ENCODE assay signal across 8 cellular contexts in genomic region chr1:172359531-172359991, GRCh38.
A peak's percentile ranks its signal among the peaks of the same experiment; 100 is the strongest.
DNase-seq lines count a peak whose midpoint lies in the region; ATAC-seq and TF ChIP-seq lines count a peak whose summit lies in the region.

No MANE protein-coding gene starts in this region.

- peak overlapping the region; percentile 86 to 88 for H3K27ac ChIP-seq in mucosa of rectum (ENCODE audit: low read depth in 2 of 2, low read length in 2 of 2)

- H3K4me1 ChIP-seq in Caco-2 (peaks cover 77% of the 10 kb centered on the region), mucosa of rectum (ENCODE audit: control insufficient read depth in 2 of 2, insufficient read depth in 2 of 2, low read length in 2 of 2) (peaks cover 35 to 41% of the 10 kb centered on the region in 2 donors)

- intact Hi-C loops in Caco-2 (cut with micrococcal nuclease; ENCODE audit: unreplicated experiment), result no loop called here

- no peaks in the 10 kb centered on the region for H3K9me3 Mint-ChIP-seq in Caco-2 (ENCODE audit: unreplicated experiment)

- POLR2A ChIA-PET in Caco-2 (lab: Charles Lee), result no interaction called here

- no peak overlapping the region for H3K27ac Mint-ChIP-seq in Caco-2 (ENCODE audit: unreplicated experiment)

- CTCF ChIA-PET in Caco-2 (lab: Charles Lee), result interaction anchor here (0.6 kb wide), 1 partner anchor 176 kb away, joined by 3 read pairs; no protein-coding TSS in a partner anchor

- H3K36me3 ChIP-seq in Caco-2 (ENCODE audit: control insufficient read depth, insufficient read depth, low read length) (no peaks in the 10 kb centered on the region), mucosa of rectum (ENCODE audit: control insufficient read depth in 2 of 2, insufficient read depth in 2 of 2, low read length in 2 of 2) (no peaks in the 10 kb centered on the region)

- no peak overlapping the region for H3K4me3 ChIP-seq in Caco-2 (ENCODE audit: low read depth, low read length)
- peak overlapping the region; percentile 32 to 46 for H3K4me3 ChIP-seq in mucosa of rectum (ENCODE audit: low read length in 2 of 2)

- H3K9me3 ChIP-seq in Caco-2 (no peaks in the 10 kb centered on the region; the same call in 1 of the 2 replicates), mucosa of rectum (ENCODE audit: control insufficient read depth in 2 of 2, low read length in 2 of 2) (no peaks in the 10 kb centered on the region)

- ATAC-seq in activated CD4-positive, CD25-positive, alpha-beta regulatory T cell treated with anti-CD3 and anti-CD28 coated beads, Interleukin-2, amount 50 U/mL, for 24 hours, result no peak
- no peak for ATAC-seq in GM18519 (IDR thresholded peaks at IDR 0.05; ENCODE audit: low FRiP score, unreplicated experiment)

- H3K27me3 Mint-ChIP-seq in Caco-2 (ENCODE audit: insufficient read depth, unreplicated experiment), result no peaks in the 10 kb centered on the region

- H3K4me3 Mint-ChIP-seq in Caco-2 (ENCODE audit: unreplicated experiment), result no peak overlapping the region

- DNase-seq in Caco-2 (peak; percentile 46 to 64), NCI-H1694 (lab: John Stamatoyannopoulos, UW) (peak; percentile 35), astrocyte of the hippocampus (ENCODE audit: low read depth, low spot score) (peak; percentile 85), retina (no peak)
- DNase-seq in stimulated activated CD4-positive, alpha-beta T cell treated with anti-CD3 and anti-CD28 coated beads, Interleukin-2, amount 100 ng/mL, for 24 hours, result no peak

- no peaks in the 10 kb centered on the region for H3K36me3 Mint-ChIP-seq in Caco-2 (ENCODE audit: insufficient read depth, unreplicated experiment)

- no TSS peak for BruUV-seq in Caco-2 (replicated peaks; lab: Mats Ljungman, UMichigan)

- H3K27me3 ChIP-seq in Caco-2 (replicated peaks; ENCODE audit: control insufficient read depth, insufficient read depth, low read length) (no peaks in the 10 kb centered on the region), mucosa of rectum (ENCODE audit: control insufficient read depth in 2 of 2, insufficient read depth in 2 of 2, low read length in 2 of 2) (no peaks in the 10 kb centered on the region)

- no peak for TF ChIP-seq CTCF in Caco-2 (IDR thresholded peaks at IDR 0.05; ENCODE audit: insufficient read depth in 1 of 2, low read depth in 1 of 2, low read length in 1 of 2, severe bottlenecking in 1 of 2, unreplicated experiment in 1 of 2)

- H3K4me1 Mint-ChIP-seq in Caco-2 (ENCODE audit: low read depth, unreplicated experiment), result peaks cover 35% of the 10 kb centered on the region

- H3K9ac ChIP-seq in mucosa of rectum (ENCODE audit: low read depth in 1 of 2, low read length in 2 of 2), result peak overlapping the region; percentile 5 to 56

Comparison
In these comparisons a context has a peak if more than half of its experiments do, and no peak if none do; other contexts are left out.
1. DNase-seq: peak in Caco-2 (2 of 2), NCI-H1694 (single experiment) and astrocyte of the hippocampus (single experiment); none in retina (single experiment) and stimulated activated CD4-positive, alpha-beta T cell treated with anti-CD3 and anti-CD28 coated beads, Interleukin-2, amount 100 ng/mL, for 24 hours (0 of 2).